ENCODE assay signal across 10 cellular contexts in the genomic region with DNA sequence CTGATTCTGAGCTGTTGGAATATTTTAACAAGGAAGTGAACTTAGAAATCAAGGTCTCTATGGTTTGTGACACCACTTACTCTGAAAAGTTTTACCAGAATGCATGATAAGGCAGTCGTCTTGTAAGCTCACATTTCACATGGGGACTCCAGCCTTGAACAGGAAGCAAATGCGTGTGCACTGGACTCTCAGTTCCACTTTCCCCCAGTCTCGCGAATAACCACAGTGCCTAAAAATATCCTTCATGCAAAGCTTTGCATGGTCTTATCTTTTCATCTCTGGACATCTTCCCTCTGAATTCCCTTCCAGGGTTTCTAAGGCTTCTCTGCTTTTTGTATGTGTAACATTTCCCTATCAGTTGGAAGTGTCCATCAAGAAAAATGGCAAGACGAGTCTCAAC.
A peak's percentile ranks its signal among the peaks of the same experiment; 100 is the strongest.
DNase-seq lines count a peak whose midpoint lies in the region; ATAC-seq lines count a peak whose summit lies in the region.
"Had no signal": no experiment of that assay in that cellular context is flagged by ENCODE, and none has a peak within 500 bp of the region (broad histone marks: within the 10 kb centered on the region; RNA-seq: fewer than 3 reads in every experiment).

No MANE protein-coding gene starts in this region.

- peak overlapping the region in 1 of 3 donors; percentile 0 for H3K27ac Mint-ChIP-seq in IgD-negative memory B cell
- H3K27ac Mint-ChIP-seq in stimulated activated memory B cell treated with anti-CD40 and anti-IgM and Interleukin-4, amounts not matched to agents 10 μg/mL and 1 μg/mL and 100 μg/mL, for 72 hours, result peak overlapping the region; percentile 86
- no peak overlapping the region for H3K27ac Mint-ChIP-seq in effector memory CD8-positive, alpha-beta T cell
- H3K27ac Mint-ChIP-seq: activated T-helper 17 cell treated with anti-CD3 and anti-CD28 coated beads, Interleukin-2, amount 50 U/mL, for 72 hours had no signal

- peaks cover 17 to 27% (median 26%) of the 10 kb centered on the region in 3 donors for H3K4me1 Mint-ChIP-seq in IgD-negative memory B cell
- H3K4me1 Mint-ChIP-seq in stimulated activated memory B cell treated with anti-CD40 and anti-IgM and Interleukin-4, amounts not matched to agents 10 μg/mL and 1 μg/mL and 100 μg/mL, for 72 hours, result peaks cover 28% of the 10 kb centered on the region
- H3K4me1 Mint-ChIP-seq in effector memory CD8-positive, alpha-beta T cell (ENCODE audit: low read depth in 2 of 2), result no peaks in the 10 kb centered on the region
- H3K4me1 Mint-ChIP-seq: activated T-helper 17 cell treated with anti-CD3 and anti-CD28 coated beads, Interleukin-2, amount 50 U/mL, for 72 hours had no signal

- DNase-seq in GM19240 (ENCODE audit: insufficient read length, low spot score), result peak; percentile 22
- DNase-seq in Right ventricle myocardium superior, result no peak
- DNase-seq in posterior vena cava (ENCODE audit: low spot score), result no peak
- DNase-seq in NCI-H2081 treated with DMSO at 0.1 percent for 48 hours (lab: John Stamatoyannopoulos, UW), result no peak
- DNase-seq in effector memory CD8-positive, alpha-beta T cell, result no peak
- DNase-seq: effector CD8-positive, alpha-beta T cell had no signal

- peaks cover 5% of the 10 kb centered on the region for H3K36me3 Mint-ChIP-seq in IgD-negative memory B cell
- H3K36me3 Mint-ChIP-seq in stimulated activated memory B cell treated with anti-CD40 and anti-IgM and Interleukin-4, amounts not matched to agents 10 μg/mL and 1 μg/mL and 100 μg/mL, for 72 hours, result peaks cover 6% of the 10 kb centered on the region
- H3K36me3 Mint-ChIP-seq in effector memory CD8-positive, alpha-beta T cell (ENCODE audit: insufficient read depth), result no peaks in the 10 kb centered on the region

- peaks cover 2% of the 10 kb centered on the region for H3K27me3 Mint-ChIP-seq in IgD-negative memory B cell
- no peaks in the 10 kb centered on the region for H3K27me3 Mint-ChIP-seq in stimulated activated memory B cell treated with anti-CD40 and anti-IgM and Interleukin-4, amounts not matched to agents 10 μg/mL and 1 μg/mL and 100 μg/mL, for 72 hours
- H3K27me3 Mint-ChIP-seq in effector memory CD8-positive, alpha-beta T cell, result no peaks in the 10 kb centered on the region
- H3K27me3 Mint-ChIP-seq: activated T-helper 17 cell treated with anti-CD3 and anti-CD28 coated beads, Interleukin-2, amount 50 U/mL, for 72 hours had no signal

- ATAC-seq in HG02798 (IDR thresholded peaks at IDR 0.05; ENCODE audit: poor library complexity, unreplicated experiment) (peak; percentile 99), Right ventricle myocardium superior (ENCODE audit: poor library complexity) (no peak)
- peak; percentile 95 for ATAC-seq in stimulated activated memory B cell treated with anti-CD40 and anti-IgM and Interleukin-4, amounts not matched to agents 10 μg/mL and 1 μg/mL and 100 μg/mL, for 72 hours
- no peak for ATAC-seq in effector memory CD8-positive, alpha-beta T cell (replicated peaks)
- ATAC-seq: activated T-helper 17 cell treated with anti-CD3 and anti-CD28 coated beads, Interleukin-2, amount 50 U/mL, for 72 hours had no signal

- H3K4me3 Mint-ChIP-seq in IgD-negative memory B cell, result peak overlapping the region in 3 of 4 donors; percentile 43 to 69 (median 49)
- peak overlapping the region; percentile 32 for H3K4me3 Mint-ChIP-seq in stimulated activated memory B cell treated with anti-CD40 and anti-IgM and Interleukin-4, amounts not matched to agents 10 μg/mL and 1 μg/mL and 100 μg/mL, for 72 hours
- no peak overlapping the region for H3K4me3 Mint-ChIP-seq in effector memory CD8-positive, alpha-beta T cell
- H3K4me3 Mint-ChIP-seq: activated T-helper 17 cell treated with anti-CD3 and anti-CD28 coated beads, Interleukin-2, amount 50 U/mL, for 72 hours had no signal

- peaks cover 3 to 8% (median 8%) of the 10 kb centered on the region in 3 donors for H3K9me3 Mint-ChIP-seq in IgD-negative memory B cell
- peaks cover 10% of the 10 kb centered on the region for H3K9me3 Mint-ChIP-seq in stimulated activated memory B cell treated with anti-CD40 and anti-IgM and Interleukin-4, amounts not matched to agents 10 μg/mL and 1 μg/mL and 100 μg/mL, for 72 hours
- peaks cover 8 to 11% of the 10 kb centered on the region in 2 donors for H3K9me3 Mint-ChIP-seq in effector memory CD8-positive, alpha-beta T cell

- intact Hi-C loops in Right ventricle myocardium superior (cut with DNase I) (no loop called here), posterior vena cava (cut with DNase I) (no loop called here)

Comparison
In these comparisons a context has a peak if more than half of its experiments do, and no peak if none do; other contexts are left out.
1. ATAC-seq: peak in HG02798 (single experiment) and stimulated activated memory B cell treated with anti-CD40 and anti-IgM and Interleukin-4, amounts not matched to agents 10 μg/mL and 1 μg/mL and 100 μg/mL, for 72 hours (single experiment); none in Right ventricle myocardium superior (single experiment) and effector memory CD8-positive, alpha-beta T cell (single experiment).
2. H3K4me3 Mint-ChIP-seq: peak in IgD-negative memory B cell (3 of 4) and stimulated activated memory B cell treated with anti-CD40 and anti-IgM and Interleukin-4, amounts not matched to agents 10 μg/mL and 1 μg/mL and 100 μg/mL, for 72 hours (single experiment); none in effector memory CD8-positive, alpha-beta T cell (0 of 2).